9 cellular contexts compared by ENCODE assay signal in the genomic region with DNA sequence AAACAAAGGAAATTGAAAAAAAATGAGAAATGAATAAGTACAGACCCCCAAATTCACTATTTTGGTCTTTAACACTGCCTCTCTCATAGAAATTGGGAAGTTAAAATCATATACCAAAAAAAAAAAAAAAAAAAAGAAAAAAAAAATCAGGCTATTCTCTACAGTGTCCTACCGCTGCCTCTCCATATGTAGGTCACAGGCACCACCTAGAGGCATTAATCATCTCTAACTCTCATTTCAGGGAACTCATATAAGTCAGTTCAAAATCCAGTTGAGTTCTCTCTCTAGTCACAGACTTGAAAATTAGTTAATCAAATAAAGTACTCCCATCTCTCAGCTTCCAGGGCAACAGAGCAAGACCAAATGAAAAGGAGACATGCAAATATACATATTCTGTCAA. TPM values are rescaled to one million over a fixed set of nuclear protein-coding genes. Genes with fewer than 3 reads are reported as not detected.
A peak's percentile ranks its signal among the peaks of the same experiment; 100 is the strongest.
DNase-seq lines count a peak whose midpoint lies in the region; ATAC-seq and TF ChIP-seq lines count a peak whose summit lies in the region.
"Had no signal": no experiment of that assay in that cellular context is flagged by ENCODE, and none has a peak within 500 bp of the region (broad histone marks: within the 10 kb centered on the region; RNA-seq: fewer than 3 reads in every experiment).

No MANE protein-coding gene starts in this region.

- TF ChIP-seq CTCF in BJ (IDR thresholded peaks at IDR 0.05; ENCODE audit: insufficient read depth, low read depth, low read length) (peak; percentile 50), WTC11 (IDR thresholded peaks at IDR 0.05) (no peak), liver (IDR thresholded peaks at IDR 0.05; ENCODE audit: low read depth, low read length, missing input control) (peak; percentile 26)

- WGBS in liver, result 31% methylated on average over 1 of the region's 1 CpG

- H3K27me3 ChIP-seq in BJ (ENCODE audit: control insufficient read depth, insufficient read depth, low read length), result peaks cover 5% of the 10 kb centered on the region
- no peaks in the 10 kb centered on the region for H3K27me3 ChIP-seq in liver (ENCODE audit: control insufficient read depth in 4 of 4, insufficient read depth in 4 of 4, low read length in 3 of 4)
- H3K27me3 ChIP-seq: heart right ventricle had no signal

- CTCF ChIA-PET in BJ (lab: Yijun Ruan, JAX), result interaction anchor here (0.8 to 5.5 kb wide), 12 partner anchors 114 to 1291 kb away, joined by 3 to 66 read pairs (median 4); no protein-coding TSS in a partner anchor
- CTCF ChIA-PET in WTC11 (lab: Charles Lee), result interaction anchor here (0.5 kb wide), 1 partner anchor 160 kb away, joined by 3 read pairs; no protein-coding TSS in a partner anchor

- H3K4me1 ChIP-seq in liver (ENCODE audit: control insufficient read depth in 4 of 4, insufficient read depth in 4 of 4, low read length in 3 of 4), result no peaks in the 10 kb centered on the region
- H3K4me1 ChIP-seq: heart right ventricle had no signal

- H3K36me3 ChIP-seq in BJ (ENCODE audit: control insufficient read depth, insufficient read depth, low read length), result no peaks in the 10 kb centered on the region
- no peaks in the 10 kb centered on the region for H3K36me3 ChIP-seq in liver (ENCODE audit: control insufficient read depth in 4 of 4, insufficient read depth in 3 of 4, low read depth in 1 of 4, low read length in 3 of 4)
- H3K36me3 ChIP-seq: heart right ventricle had no signal

- POLR2A ChIA-PET in BJ (lab: Charles Lee), result no interaction called here
- POLR2A ChIA-PET in WTC11 (lab: Charles Lee), result interaction anchor here (0.7 kb wide), 1 partner anchor 267 kb away, joined by 10 read pairs; no protein-coding TSS in a partner anchor

- DNase-seq in BJ (ENCODE audit: low read depth), result no peak
- peak; percentile 14 for DNase-seq in HuH-7.5 (ENCODE audit: low spot score)
- no peak for DNase-seq in WTC11 (ENCODE audit: low spot score)
- no peak for DNase-seq in GM19240 (ENCODE audit: insufficient read length, low spot score)
- DNase-seq in stimulated activated CD8-positive, alpha-beta memory T cell treated with anti-CD3 and anti-CD28 coated beads, Interleukin-4, amount 100 ng/mL, for 48 hours, result no peak
- DNase-seq in stimulated activated CD4-positive, alpha-beta T cell treated with anti-CD3 and anti-CD28 coated beads, Interleukin-2, amount 100 ng/mL, for 24 hours, result no peak
- DNase-seq: heart right ventricle had no signal

- H3K4me3 ChIP-seq in BJ (ENCODE audit: low read depth, low read length) (no peak overlapping the region), liver (ENCODE audit: low read depth in 1 of 3, low read length in 3 of 3) (no peak overlapping the region)
- H3K4me3 ChIP-seq: heart right ventricle had no signal

- no peak overlapping the region for H3K9ac ChIP-seq in liver (ENCODE audit: low read depth in 1 of 2, low read length in 2 of 2)

- no peaks in the 10 kb centered on the region for H3K9me3 ChIP-seq in liver (ENCODE audit: control insufficient read depth in 4 of 4, low read length in 3 of 4)
- H3K9me3 ChIP-seq: heart right ventricle had no signal

- H3K27me3 Mint-ChIP-seq in WTC11 (ENCODE audit: low read depth), result no peaks in the 10 kb centered on the region

- no peak overlapping the region for H3K4me3 Mint-ChIP-seq in WTC11

- no peaks in the 10 kb centered on the region for H3K9me3 Mint-ChIP-seq in WTC11

- ATAC-seq in GM18868 (IDR thresholded peaks at IDR 0.05; ENCODE audit: unreplicated experiment), result peak; percentile 92
- ATAC-seq in WTC11, result peak; percentile 94

- H3K27ac ChIP-seq in liver (ENCODE audit: low read depth in 1 of 2, low read length in 2 of 2), result no peak overlapping the region
- H3K27ac ChIP-seq: heart right ventricle had no signal

- H3K4me1 Mint-ChIP-seq in WTC11, result 0 out of 2 replicates have a peak, but pooled peaks cover 2% of the 10 kb centered on the region

- H3K36me3 Mint-ChIP-seq in WTC11, result no peaks in the 10 kb centered on the region

- peak; percentile 72 to 74 for TF ChIP-seq RAD21 in liver (IDR thresholded peaks at IDR 0.05)

- no peak overlapping the region for H3K27ac Mint-ChIP-seq in WTC11

TF ChIP-seq in WTC11, 78 proteins besides CTCF, POLR2A, EP300 and RAD21 (continues in another document):
- TF ChIP-seq SMAD4 (CRISPR knock-in tag; IDR thresholded peaks at IDR 0.05) (no peak), FOXK1 (CRISPR knock-in tag; IDR thresholded peaks at IDR 0.05) (no peak), ZNF416 (CRISPR knock-in tag; IDR thresholded peaks at IDR 0.05) (no peak)
- TF ChIP-seq, protein P1, sequence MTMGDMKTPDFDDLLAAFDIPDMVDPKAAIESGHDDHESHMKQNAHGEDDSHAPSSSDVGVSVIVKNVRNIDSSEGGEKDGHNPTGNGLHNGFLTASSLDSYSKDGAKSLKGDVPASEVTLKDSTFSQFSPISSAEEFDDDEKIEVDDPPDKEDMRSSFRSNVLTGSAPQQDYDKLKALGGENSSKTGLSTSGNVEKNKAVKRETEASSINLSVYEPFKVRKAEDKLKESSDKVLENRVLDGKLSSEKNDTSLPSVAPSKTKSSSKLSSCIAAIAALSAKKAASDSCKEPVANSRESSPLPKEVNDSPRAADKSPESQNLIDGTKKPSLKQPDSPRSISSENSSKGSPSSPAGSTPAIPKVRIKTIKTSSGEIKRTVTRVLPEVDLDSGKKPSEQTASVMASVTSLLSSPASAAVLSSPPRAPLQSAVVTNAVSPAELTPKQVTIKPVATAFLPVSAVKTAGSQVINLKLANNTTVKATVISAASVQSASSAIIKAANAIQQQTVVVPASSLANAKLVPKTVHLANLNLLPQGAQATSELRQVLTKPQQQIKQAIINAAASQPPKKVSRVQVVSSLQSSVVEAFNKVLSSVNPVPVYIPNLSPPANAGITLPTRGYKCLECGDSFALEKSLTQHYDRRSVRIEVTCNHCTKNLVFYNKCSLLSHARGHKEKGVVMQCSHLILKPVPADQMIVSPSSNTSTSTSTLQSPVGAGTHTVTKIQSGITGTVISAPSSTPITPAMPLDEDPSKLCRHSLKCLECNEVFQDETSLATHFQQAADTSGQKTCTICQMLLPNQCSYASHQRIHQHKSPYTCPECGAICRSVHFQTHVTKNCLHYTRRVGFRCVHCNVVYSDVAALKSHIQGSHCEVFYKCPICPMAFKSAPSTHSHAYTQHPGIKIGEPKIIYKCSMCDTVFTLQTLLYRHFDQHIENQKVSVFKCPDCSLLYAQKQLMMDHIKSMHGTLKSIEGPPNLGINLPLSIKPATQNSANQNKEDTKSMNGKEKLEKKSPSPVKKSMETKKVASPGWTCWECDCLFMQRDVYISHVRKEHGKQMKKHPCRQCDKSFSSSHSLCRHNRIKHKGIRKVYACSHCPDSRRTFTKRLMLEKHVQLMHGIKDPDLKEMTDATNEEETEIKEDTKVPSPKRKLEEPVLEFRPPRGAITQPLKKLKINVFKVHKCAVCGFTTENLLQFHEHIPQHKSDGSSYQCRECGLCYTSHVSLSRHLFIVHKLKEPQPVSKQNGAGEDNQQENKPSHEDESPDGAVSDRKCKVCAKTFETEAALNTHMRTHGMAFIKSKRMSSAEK (CRISPR knock-in tag; IDR thresholded peaks at IDR 0.05; ENCODE audit: borderline replicate concordance), result no peak

TF ChIP-seq in liver, 16 proteins besides CTCF, POLR2A, EP300 and RAD21:
- TF ChIP-seq, protein P2, sequence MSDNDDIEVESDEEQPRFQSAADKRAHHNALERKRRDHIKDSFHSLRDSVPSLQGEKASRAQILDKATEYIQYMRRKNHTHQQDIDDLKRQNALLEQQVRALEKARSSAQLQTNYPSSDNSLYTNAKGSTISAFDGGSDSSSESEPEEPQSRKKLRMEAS (IDR thresholded peaks at IDR 0.05), result no peak
- TF ChIP-seq HNF4A (conservative IDR thresholded peaks at IDR 0.05) (no peak), FOXA1 (IDR thresholded peaks at IDR 0.05) (no peak), EGR1 (IDR thresholded peaks at IDR 0.05; ENCODE audit: low read depth in 2 of 2) (no peak), HNF4G (IDR thresholded peaks at IDR 0.05) (no peak), FOXA2 (IDR thresholded peaks at IDR 0.05) (no peak), SP1 (IDR thresholded peaks at IDR 0.05) (no peak), YY1 (IDR thresholded peaks at IDR 0.05) (no peak), JUND (IDR thresholded peaks at IDR 0.05) (no peak), RXRA (IDR thresholded peaks at IDR 0.05) (no peak)
- TF ChIP-seq, protein P3, sequence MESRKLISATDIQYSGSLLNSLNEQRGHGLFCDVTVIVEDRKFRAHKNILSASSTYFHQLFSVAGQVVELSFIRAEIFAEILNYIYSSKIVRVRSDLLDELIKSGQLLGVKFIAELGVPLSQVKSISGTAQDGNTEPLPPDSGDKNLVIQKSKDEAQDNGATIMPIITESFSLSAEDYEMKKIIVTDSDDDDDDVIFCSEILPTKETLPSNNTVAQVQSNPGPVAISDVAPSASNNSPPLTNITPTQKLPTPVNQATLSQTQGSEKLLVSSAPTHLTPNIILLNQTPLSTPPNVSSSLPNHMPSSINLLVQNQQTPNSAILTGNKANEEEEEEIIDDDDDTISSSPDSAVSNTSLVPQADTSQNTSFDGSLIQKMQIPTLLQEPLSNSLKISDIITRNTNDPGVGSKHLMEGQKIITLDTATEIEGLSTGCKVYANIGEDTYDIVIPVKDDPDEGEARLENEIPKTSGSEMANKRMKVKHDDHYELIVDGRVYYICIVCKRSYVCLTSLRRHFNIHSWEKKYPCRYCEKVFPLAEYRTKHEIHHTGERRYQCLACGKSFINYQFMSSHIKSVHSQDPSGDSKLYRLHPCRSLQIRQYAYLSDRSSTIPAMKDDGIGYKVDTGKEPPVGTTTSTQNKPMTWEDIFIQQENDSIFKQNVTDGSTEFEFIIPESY (IDR thresholded peaks at IDR 0.05), result no peak
- TF ChIP-seq, protein P4, sequence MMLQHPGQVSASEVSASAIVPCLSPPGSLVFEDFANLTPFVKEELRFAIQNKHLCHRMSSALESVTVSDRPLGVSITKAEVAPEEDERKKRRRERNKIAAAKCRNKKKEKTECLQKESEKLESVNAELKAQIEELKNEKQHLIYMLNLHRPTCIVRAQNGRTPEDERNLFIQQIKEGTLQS (IDR thresholded peaks at IDR 0.05), result no peak

RNA-seq across cellular contexts. Expression of a gene that starts 47.9 kb away (rescaled TPM):
- polyA plus RNA-seq in BJ (2011; rRNA removed) (9.8 and 13.2 TPM in 2 replicates), liver (10 to 100 TPM in 1 of 2 donors, 1 to 10 TPM in 1; 6.2 to 13.6 TPM)
- polyA minus RNA-seq in BJ (2011; rRNA and poly(A)+ RNA removed), result 8.6 and 9.6 TPM in 2 replicates
- total RNA-seq in WTC11 (2021) (26.9 to 28.9 TPM (median 28.3 TPM) in 3 replicates), liver (10 to 100 TPM; 23.2 to 27.3 TPM)
